8 cellular contexts compared by ENCODE assay signal in genomic region chr18:13530879-13531387, GRCh38.
DNase-seq lines count a peak whose midpoint lies in the region; ATAC-seq, FAIRE-seq and TF ChIP-seq lines count a peak whose summit lies in the region.

No MANE protein-coding gene starts in this region.

- H3K4me1 ChIP-seq in GM23248 (ENCODE audit: insufficient read depth): no peaks in the 10 kb centered on the region
- no peaks in the 10 kb centered on the region for H3K4me1 ChIP-seq in foreskin keratinocyte
- peaks cover 0 to under 1% (median 0%) of the 10 kb centered on the region in 3 donors for H3K4me1 ChIP-seq in pancreas

- H3F3A ChIP-seq in GM23248 (ENCODE audit: insufficient read depth): no peaks in the 10 kb centered on the region

- intact Hi-C loops in pancreas (cut with DNase I): no loop called here

- TF ChIP-seq CTCF in foreskin keratinocyte (conservative IDR thresholded peaks at IDR 0.05) (peak; percentile 3), pancreas (IDR thresholded peaks at IDR 0.05) (peak in 2 of 4 donors; percentile 21 to 25)

- H3K9me3 ChIP-seq in GM23248 (ENCODE audit: low read depth) (no peaks in the 10 kb centered on the region), pancreas (no peaks in the 10 kb centered on the region)

- no peaks in the 10 kb centered on the region for H3K9me2 ChIP-seq in GM23248 (ENCODE audit: insufficient read depth)

- H3K4me3 ChIP-seq in GM23248 (no peak overlapping the region), pancreas (no peak overlapping the region)

- H3K27me3 ChIP-seq in GM23248 (replicated peaks; ENCODE audit: insufficient read depth) (peaks cover 31% of the 10 kb centered on the region), foreskin keratinocyte (no peaks in the 10 kb centered on the region), pancreas (no peaks in the 10 kb centered on the region)

- H3K27ac ChIP-seq in GM23248 (no peak overlapping the region), foreskin keratinocyte (no peak overlapping the region), pancreas (no peak overlapping the region)

- no peak overlapping the region for H2AFZ ChIP-seq in GM23248

- 15 to 16% methylated on average over 7 of the region's 7 CpGs for WGBS in GM23248 (ENCODE audit: low coverage in 1 of 2, low lambda C conversion rate in 2 of 2, missing lambda C conversion rate in 2 of 2), 2 experiments
- WGBS in pancreas, 2 donors: 68 to 71% methylated on average over 7 of the region's 7 CpGs

- H3K9ac ChIP-seq in GM23248: no peak overlapping the region

- H3K36me3 ChIP-seq in GM23248 (ENCODE audit: low read depth): no peaks in the 10 kb centered on the region
- H3K36me3 ChIP-seq in pancreas: no peaks in the 10 kb centered on the region

- H3K4me2 ChIP-seq in GM23248 (ENCODE audit: unreplicated experiment): no peak overlapping the region

- no peaks in the 10 kb centered on the region for H4K20me1 ChIP-seq in GM23248 (ENCODE audit: insufficient read depth)

- in situ Hi-C loops in GM23248 (cut with MboI): no loop called here

- FAIRE-seq in pancreas (lab: Jason Lieb, UNC): no peak

- ATAC-seq in foreskin keratinocyte: no peak
- peak; percentile 64 to 97 (median 88) for ATAC-seq in pancreas
- ATAC-seq in GM21447 (IDR thresholded peaks at IDR 0.05; ENCODE audit: unreplicated experiment): no peak
- no peak for ATAC-seq in HG02571 (IDR thresholded peaks at IDR 0.05; ENCODE audit: unreplicated experiment)

- DNase-seq in C1 segment of cervical spinal cord (lab: John Stamatoyannopoulos, UW) (peak in 10 of 14 donors; percentile 20 to 67 (median 52)), GM23248 (peak; percentile 72), UCSD-AML1 (lab: John Stamatoyannopoulos, UW; ENCODE audit: unreplicated experiment) (peak; percentile 54), foreskin keratinocyte (no peak), pancreas (peak in 2 of 6 donors; percentile 33 to 58)
- no peak for DNase-seq in activated CD8-positive, alpha-beta memory T cell treated with anti-CD3 and anti-CD28 coated beads for 24 hours

- no peaks in the 10 kb centered on the region for H3K79me2 ChIP-seq in GM23248 (ENCODE audit: insufficient read depth)

Comparison
In these comparisons a context has a peak if more than half of its experiments do, and no peak if none do; other contexts are left out.
1. DNase-seq: peak in C1 segment of cervical spinal cord (10 of 14), GM23248 (single experiment) and UCSD-AML1 (single experiment); none in foreskin keratinocyte (0 of 2) and activated CD8-positive, alpha-beta memory T cell treated with anti-CD3 and anti-CD28 coated beads for 24 hours (single experiment).
2. ATAC-seq: peak in pancreas (4 of 4); none in foreskin keratinocyte (single experiment), GM21447 (single experiment) and HG02571 (single experiment).